11 cellular contexts compared by ENCODE assay signal in the genomic region with DNA sequence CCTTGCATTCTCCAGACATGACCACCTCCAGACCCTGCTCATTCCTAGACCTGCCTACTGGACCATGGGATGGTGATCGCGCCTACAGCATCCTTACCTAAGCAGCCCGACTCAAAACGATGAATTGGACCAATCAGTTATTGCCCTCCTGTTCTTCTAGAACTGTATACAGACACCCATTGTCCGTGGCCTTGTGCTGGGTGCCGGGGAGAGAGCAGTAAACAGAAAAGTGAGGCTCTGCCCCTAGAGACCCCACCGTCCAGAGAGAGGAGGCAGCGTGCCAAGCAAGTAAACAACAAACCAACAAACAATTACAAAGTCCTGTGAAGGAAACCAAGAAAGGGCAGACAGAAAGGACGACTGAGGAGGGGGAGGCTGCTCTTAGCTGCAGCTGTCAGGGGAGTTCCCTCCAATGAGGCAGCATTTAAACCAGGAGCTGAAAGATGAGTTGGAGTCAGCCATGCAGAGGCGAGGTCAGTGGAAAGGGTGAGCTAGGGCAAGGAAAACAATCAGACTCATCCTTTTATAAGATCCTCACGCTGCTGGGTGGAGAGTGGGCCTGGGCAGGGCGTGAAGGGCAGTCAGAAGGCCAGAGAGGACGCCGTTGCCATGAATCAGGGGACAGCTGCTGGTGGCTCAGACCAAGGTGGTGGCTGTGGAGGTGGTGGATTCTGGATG. TPM values are rescaled to one million over a fixed set of nuclear protein-coding genes. Genes with fewer than 3 reads are reported as not detected.
DNase-seq lines count a peak whose midpoint lies in the region; ATAC-seq and TF ChIP-seq lines count a peak whose summit lies in the region.
"Had no signal": no experiment of that assay in that cellular context is flagged by ENCODE, and none has a peak within 500 bp of the region (broad histone marks: within the 10 kb centered on the region; RNA-seq: fewer than 3 reads in every experiment).

No MANE protein-coding gene starts in this region.

- ATAC-seq in activated naive CD4-positive, alpha-beta T cell treated with anti-CD3 and anti-CD28 coated beads, Interleukin-2, amount 50 U/mL, for 72 hours: no peak
- no peak for ATAC-seq in left lobe of liver
- ATAC-seq in HG03565 (IDR thresholded peaks at IDR 0.05; ENCODE audit: unreplicated experiment): no peak

- CTCF ChIA-PET in activated naive CD4-positive, alpha-beta T cell treated with anti-CD3 and anti-CD28 coated beads, Interleukin-2, amount 10 ng/mL, durations not matched to agents 7 days and 5 days (lab: Charles Lee): interaction anchor here (0.9 to 4.7 kb wide), 8 partner anchors 10 to 660 kb away, joined by 3 to 30 read pairs (median 4); no protein-coding TSS in a partner anchor

- no peaks in the 10 kb centered on the region for H3K36me3 Mint-ChIP-seq in activated naive CD4-positive, alpha-beta T cell treated with anti-CD3 and anti-CD28 coated beads, Interleukin-2, amount 50 U/mL, for 72 hours
- H3K36me3 Mint-ChIP-seq in activated naive CD4-positive, alpha-beta T cell treated with anti-CD3 and anti-CD28 coated beads, Interleukin-2, amount 10 ng/mL, durations not matched to agents 7 days and 5 days: no peaks in the 10 kb centered on the region
- no peaks in the 10 kb centered on the region for H3K36me3 Mint-ChIP-seq in type B pancreatic cell

- no peaks in the 10 kb centered on the region for H3K9me3 Mint-ChIP-seq in activated naive CD4-positive, alpha-beta T cell treated with anti-CD3 and anti-CD28 coated beads, Interleukin-2, amount 50 U/mL, for 72 hours
- H3K9me3 Mint-ChIP-seq in activated naive CD4-positive, alpha-beta T cell treated with anti-CD3 and anti-CD28 coated beads, Interleukin-2, amount 10 ng/mL, durations not matched to agents 7 days and 5 days: no peaks in the 10 kb centered on the region
- H3K9me3 Mint-ChIP-seq in type B pancreatic cell: no peaks in the 10 kb centered on the region

- TF ChIP-seq CTCF in type B pancreatic cell (conservative IDR thresholded peaks at IDR 0.05): no peak

- peak overlapping the region; percentile 5 to 22 for H3K27ac Mint-ChIP-seq in activated naive CD4-positive, alpha-beta T cell treated with anti-CD3 and anti-CD28 coated beads, Interleukin-2, amount 50 U/mL, for 72 hours
- no peak overlapping the region for H3K27ac Mint-ChIP-seq in activated naive CD4-positive, alpha-beta T cell treated with anti-CD3 and anti-CD28 coated beads, Interleukin-2, amount 10 ng/mL, durations not matched to agents 7 days and 5 days
- no peak overlapping the region for H3K27ac Mint-ChIP-seq in type B pancreatic cell

- H3K27me3 Mint-ChIP-seq in activated naive CD4-positive, alpha-beta T cell treated with anti-CD3 and anti-CD28 coated beads, Interleukin-2, amount 10 ng/mL, durations not matched to agents 7 days and 5 days: peaks cover 66% of the 10 kb centered on the region
- peaks cover 31% of the 10 kb centered on the region for H3K27me3 Mint-ChIP-seq in type B pancreatic cell

- no peak for DNase-seq in activated naive CD4-positive, alpha-beta T cell treated with anti-CD3 and anti-CD28 coated beads, Interleukin-2, amount 50 U/mL, for 72 hours (ENCODE audit: low spot score in 2 of 2)
- no peak for DNase-seq in activated naive CD4-positive, alpha-beta T cell treated with anti-CD3 and anti-CD28 coated beads, Interleukin-2, amount 10 ng/mL, durations not matched to agents 7 days and 5 days
- DNase-seq in NCI-H2227 (lab: John Stamatoyannopoulos, UW; ENCODE audit: unreplicated experiment): peak; percentile 71
- peak; percentile 23 for DNase-seq in left lobe of liver (ENCODE audit: low spot score)
- DNase-seq in type B pancreatic cell (ENCODE audit: extremely low spot score, unreplicated experiment): peak; percentile 62
- DNase-seq in SIG-M5 treated with dmso at 0.1 percent for 504 hours (lab: John Stamatoyannopoulos, UW; ENCODE audit: unreplicated experiment): no peak
- no peak for DNase-seq in cerebellar cortex (ENCODE audit: low spot score)
- DNase-seq: NCI-H2029 had no signal

- no peaks in the 10 kb centered on the region for H3K4me1 Mint-ChIP-seq in activated naive CD4-positive, alpha-beta T cell treated with anti-CD3 and anti-CD28 coated beads, Interleukin-2, amount 10 ng/mL, durations not matched to agents 7 days and 5 days
- peaks cover 29% of the 10 kb centered on the region for H3K4me1 Mint-ChIP-seq in type B pancreatic cell (ENCODE audit: unreplicated experiment)

- H3K4me3 Mint-ChIP-seq in activated naive CD4-positive, alpha-beta T cell treated with anti-CD3 and anti-CD28 coated beads, Interleukin-2, amount 10 ng/mL, durations not matched to agents 7 days and 5 days: no peak overlapping the region
- H3K4me3 Mint-ChIP-seq in type B pancreatic cell: no peak overlapping the region

RNA-seq across cellular contexts. Expression of gene BLCAP, which starts 37.6 kb away (rescaled TPM):
- 10 to 100 TPM; 21.0 to 36.2 TPM for total RNA-seq in activated naive CD4-positive, alpha-beta T cell treated with anti-CD3 and anti-CD28 coated beads, Interleukin-2, amount 50 U/mL, for 72 hours
- 70.4 TPM for total RNA-seq in left lobe of liver
- total RNA-seq in type B pancreatic cell (ENCODE audit: low replicate concordance): 75.7 and 79.7 TPM in 2 replicates

RNA-seq across cellular contexts. Expression of gene NNAT, which starts 44.2 kb away (rescaled TPM):
- total RNA-seq in activated naive CD4-positive, alpha-beta T cell treated with anti-CD3 and anti-CD28 coated beads, Interleukin-2, amount 50 U/mL, for 72 hours: 1 to 10 TPM in 1 of 2 donors, under 1 TPM in 1; 0.93 to 2.1 TPM
- total RNA-seq in left lobe of liver (0.15 TPM), type B pancreatic cell (ENCODE audit: low replicate concordance) (19.2 and 114 TPM in 2 replicates)
- total RNA-seq: ascending aorta, OCI-LY7 had no signal

Comparison
In these comparisons a context has a peak if more than half of its experiments do, and no peak if none do; other contexts are left out.
1. H3K27ac Mint-ChIP-seq: peak in activated naive CD4-positive, alpha-beta T cell treated with anti-CD3 and anti-CD28 coated beads, Interleukin-2, amount 50 U/mL, for 72 hours (2 of 2); none in activated naive CD4-positive, alpha-beta T cell treated with anti-CD3 and anti-CD28 coated beads, Interleukin-2, amount 10 ng/mL, durations not matched to agents 7 days and 5 days (single experiment) and type B pancreatic cell (single experiment).
2. DNase-seq: peak in NCI-H2227 (single experiment), left lobe of liver (single experiment) and type B pancreatic cell (single experiment); none in activated naive CD4-positive, alpha-beta T cell treated with anti-CD3 and anti-CD28 coated beads, Interleukin-2, amount 50 U/mL, for 72 hours (0 of 2), activated naive CD4-positive, alpha-beta T cell treated with anti-CD3 and anti-CD28 coated beads, Interleukin-2, amount 10 ng/mL, durations not matched to agents 7 days and 5 days (single experiment), SIG-M5 treated with dmso at 0.1 percent for 504 hours (single experiment) and cerebellar cortex (single experiment).